8 cellular contexts compared by ENCODE assay signal in genomic region chr6:43926644-43927524, GRCh38.
DNase-seq lines count a peak whose midpoint lies in the region; ATAC-seq and TF ChIP-seq lines count a peak whose summit lies in the region.

No MANE protein-coding gene starts in this region.

- no peaks in the 10 kb centered on the region for H3K9me3 Mint-ChIP-seq in nephron

- no peaks in the 10 kb centered on the region for H3K9me3 ChIP-seq in colonic mucosa

- no peaks in the 10 kb centered on the region for H3K36me3 ChIP-seq in colonic mucosa

- ATAC-seq in GM21576 (IDR thresholded peaks at IDR 0.05; ENCODE audit: unreplicated experiment) (no peak), GM21447 (IDR thresholded peaks at IDR 0.05; ENCODE audit: unreplicated experiment) (no peak), GM21723 (IDR thresholded peaks at IDR 0.05; ENCODE audit: unreplicated experiment) (no peak)

- H3K36me3 Mint-ChIP-seq in nephron (ENCODE audit: low read depth), result peaks cover 3% of the 10 kb centered on the region

- peak overlapping the region; percentile 6 to 84 (median 21) for H3K27ac Mint-ChIP-seq in nephron

- intact Hi-C loops in colonic mucosa (cut with DNase I), result no loop called here

- H3K4me1 Mint-ChIP-seq in nephron, result peaks cover 8% of the 10 kb centered on the region

- peaks cover 48% of the 10 kb centered on the region for H3K27me3 Mint-ChIP-seq in nephron (ENCODE audit: low read depth)

- H3K27ac ChIP-seq in colonic mucosa, result peak overlapping the region; percentile 82

- H3K4me3 Mint-ChIP-seq in nephron, result no peak overlapping the region

- no peak overlapping the region for H3K4me3 ChIP-seq in colonic mucosa

- H3K4me1 ChIP-seq in colonic mucosa, result peaks cover 11% of the 10 kb centered on the region

- DNase-seq in stimulated activated CD4-positive, alpha-beta T cell treated with anti-CD3 and anti-CD28 coated beads, Interleukin-1b, Interleukin-23, amount 100 ng/mL, for 48 hours, result peak; percentile 16
- DNase-seq in stimulated activated CD4-positive, alpha-beta T cell treated with anti-CD3 and anti-CD28 coated beads, Interleukin-12 subunit alpha, Interleukin-12 subunit beta, amount 100 ng/mL, for 4 hours, result no peak
- DNase-seq in NCI-H774 (lab: John Stamatoyannopoulos, UW) (peak; percentile 31), colonic mucosa (peak; percentile 88)

- H3K27me3 ChIP-seq in colonic mucosa, result no peaks in the 10 kb centered on the region

- peak overlapping the region in 1 of 2 donors; percentile 55 for H3K9ac ChIP-seq in colonic mucosa (ENCODE audit: low read depth in 2 of 2, low read length in 2 of 2)

- TF ChIP-seq CTCF in colonic mucosa (IDR thresholded peaks at IDR 0.05), result no peak
- TF ChIP-seq CTCF in nephron (IDR thresholded peaks at IDR 0.05; ENCODE audit: unreplicated experiment in 3 of 3), result no peak
